Comparison of ENCODE assay signal across 8 cellular contexts in the genomic region with DNA sequence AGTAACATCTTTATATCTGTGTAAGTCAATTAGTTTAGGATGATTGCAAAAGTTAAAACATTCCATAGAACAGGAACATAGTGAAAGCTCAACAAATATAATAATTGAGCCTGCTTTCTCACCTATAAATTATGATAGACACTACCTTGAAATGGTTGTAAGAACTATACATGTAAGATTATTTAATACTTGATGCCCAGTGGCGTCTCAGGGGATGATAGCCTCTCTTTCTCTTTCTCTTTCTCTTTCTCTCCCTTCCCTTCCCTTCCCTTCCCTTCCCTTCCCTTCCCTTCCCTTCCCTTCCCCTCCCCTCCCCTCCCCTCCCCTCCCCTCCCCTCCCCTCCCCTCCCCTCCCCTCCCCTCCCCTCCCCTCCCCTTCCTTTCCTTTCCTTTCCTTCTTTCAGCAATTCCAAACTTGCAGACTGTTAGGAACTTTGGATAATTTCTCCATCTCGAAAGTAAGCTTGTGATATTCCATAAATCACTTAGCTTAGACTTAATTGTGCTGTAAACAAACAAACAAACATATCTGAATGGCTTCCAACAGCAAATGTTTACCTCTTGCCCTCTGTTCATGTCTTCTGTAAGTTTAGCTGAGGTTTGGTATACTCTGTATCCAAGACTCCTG.
"Had no signal": no experiment of that assay in that cellular context is flagged by ENCODE, and none has a peak within 500 bp of the region (broad histone marks: within the 10 kb centered on the region; RNA-seq: fewer than 3 reads in every experiment).

No MANE protein-coding gene starts in this region.

- H3K9ac ChIP-seq: KMS-11 had no signal

- H3K36me3 Mint-ChIP-seq: IgD-negative memory B cell had no signal

- H3K4me3 Mint-ChIP-seq: IgD-negative memory B cell had no signal

- H3K4me2 ChIP-seq: KMS-11 had no signal

- H3K27me3 Mint-ChIP-seq: IgD-negative memory B cell had no signal

- H3K27ac ChIP-seq: HL-60, KMS-11 had no signal

- DNase-seq: IMR-90, Karpas-422, KBM-7, KG1 had no signal

- FAIRE-seq: HTR-8/SVneo had no signal

- H3K27ac Mint-ChIP-seq: IgD-negative memory B cell had no signal

- H3K4me1 Mint-ChIP-seq: IgD-negative memory B cell had no signal
